1 cellular context compared by ENCODE assay signal in the genomic region with DNA sequence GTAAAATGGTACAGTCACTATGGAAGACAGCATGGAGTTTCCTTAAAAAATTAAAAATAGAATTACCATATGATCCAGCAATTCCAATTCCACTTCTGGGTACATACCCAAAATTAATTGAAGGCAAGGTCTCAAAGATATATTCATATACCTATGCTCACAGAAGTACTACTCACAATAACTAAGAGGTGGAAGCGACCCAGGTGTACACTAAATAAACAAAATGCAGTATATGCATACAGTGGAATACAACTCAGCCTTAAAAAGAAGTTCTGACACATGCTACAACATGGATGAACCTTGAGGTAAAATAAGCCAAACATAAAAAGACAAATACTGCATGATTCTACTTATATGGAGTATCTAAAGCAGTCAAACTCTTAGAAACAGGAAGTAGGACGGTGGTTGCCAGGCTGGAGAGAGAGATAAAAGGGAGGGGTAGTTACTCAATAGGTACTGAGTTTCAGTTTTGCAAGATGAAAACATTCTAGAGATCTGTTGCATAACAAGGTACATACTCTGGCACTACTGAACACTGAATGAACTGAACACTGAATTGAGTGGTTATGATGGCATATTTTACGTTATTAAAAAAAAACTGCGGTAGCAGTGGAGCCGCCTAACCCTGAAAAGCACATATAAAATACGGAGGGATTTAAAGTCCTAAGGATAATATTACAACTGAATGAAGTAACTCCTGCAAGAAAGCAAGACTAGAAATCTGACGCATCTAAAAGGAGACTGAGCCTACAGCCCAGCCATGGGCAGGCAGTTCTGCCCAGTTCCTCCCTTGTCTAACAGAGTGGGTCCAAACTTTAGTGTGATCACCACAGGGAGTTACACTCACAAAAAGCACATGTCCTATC.
TF ChIP-seq lines count a peak whose summit lies in the region.

No MANE protein-coding gene starts in this region.

TF ChIP-seq in HepG2, 621 proteins besides CTCF, POLR2A, EP300 and RAD21 (continued from another document and continues in another):
- TF ChIP-seq, protein P1, sequence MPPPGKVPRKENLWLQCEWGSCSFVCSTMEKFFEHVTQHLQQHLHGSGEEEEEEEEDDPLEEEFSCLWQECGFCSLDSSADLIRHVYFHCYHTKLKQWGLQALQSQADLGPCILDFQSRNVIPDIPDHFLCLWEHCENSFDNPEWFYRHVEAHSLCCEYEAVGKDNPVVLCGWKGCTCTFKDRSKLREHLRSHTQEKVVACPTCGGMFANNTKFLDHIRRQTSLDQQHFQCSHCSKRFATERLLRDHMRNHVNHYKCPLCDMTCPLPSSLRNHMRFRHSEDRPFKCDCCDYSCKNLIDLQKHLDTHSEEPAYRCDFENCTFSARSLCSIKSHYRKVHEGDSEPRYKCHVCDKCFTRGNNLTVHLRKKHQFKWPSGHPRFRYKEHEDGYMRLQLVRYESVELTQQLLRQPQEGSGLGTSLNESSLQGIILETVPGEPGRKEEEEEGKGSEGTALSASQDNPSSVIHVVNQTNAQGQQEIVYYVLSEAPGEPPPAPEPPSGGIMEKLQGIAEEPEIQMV (CRISPR knock-in tag; IDR thresholded peaks at IDR 0.05; ENCODE audit: low read depth), result no peak
- TF ChIP-seq PPARG (CRISPR knock-in tag; conservative IDR thresholded peaks at IDR 0.05), result peak; percentile 58; the same call in 1 of the 2 replicates
- TF ChIP-seq, protein P2, sequence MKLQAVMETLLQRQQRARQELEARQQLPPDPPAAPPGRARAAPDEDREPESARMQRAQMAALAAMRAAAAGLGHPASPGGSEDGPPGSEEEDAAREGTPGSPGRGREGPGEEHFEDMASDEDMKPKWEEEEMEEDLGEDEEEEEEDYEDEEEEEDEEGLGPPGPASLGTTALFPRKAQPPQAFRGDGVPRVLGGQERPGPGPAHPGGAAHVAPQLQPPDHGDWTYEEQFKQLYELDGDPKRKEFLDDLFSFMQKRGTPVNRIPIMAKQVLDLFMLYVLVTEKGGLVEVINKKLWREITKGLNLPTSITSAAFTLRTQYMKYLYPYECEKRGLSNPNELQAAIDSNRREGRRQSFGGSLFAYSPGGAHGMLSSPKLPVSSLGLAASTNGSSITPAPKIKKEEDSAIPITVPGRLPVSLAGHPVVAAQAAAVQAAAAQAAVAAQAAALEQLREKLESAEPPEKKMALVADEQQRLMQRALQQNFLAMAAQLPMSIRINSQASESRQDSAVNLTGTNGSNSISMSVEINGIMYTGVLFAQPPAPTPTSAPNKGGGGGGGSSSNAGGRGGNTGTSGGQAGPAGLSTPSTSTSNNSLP (IDR thresholded peaks at IDR 0.05; ENCODE audit: low read depth, low read length), result no peak
- no peak for TF ChIP-seq FOXA1 (IDR thresholded peaks at IDR 0.05)
- TF ChIP-seq FOXA1 (CRISPR knock-in tag; IDR thresholded peaks at IDR 0.05), result 0 out of 2 replicates have a peak, but pooled peaks have one; percentile 27
- no peak for TF ChIP-seq ZNF256 (CRISPR knock-in tag; conservative IDR thresholded peaks at IDR 0.05)
- no peak for TF ChIP-seq ZNF883 (CRISPR knock-in tag; IDR thresholded peaks at IDR 0.05; ENCODE audit: not compliant biosample characterization)
- TF ChIP-seq, protein P3, sequence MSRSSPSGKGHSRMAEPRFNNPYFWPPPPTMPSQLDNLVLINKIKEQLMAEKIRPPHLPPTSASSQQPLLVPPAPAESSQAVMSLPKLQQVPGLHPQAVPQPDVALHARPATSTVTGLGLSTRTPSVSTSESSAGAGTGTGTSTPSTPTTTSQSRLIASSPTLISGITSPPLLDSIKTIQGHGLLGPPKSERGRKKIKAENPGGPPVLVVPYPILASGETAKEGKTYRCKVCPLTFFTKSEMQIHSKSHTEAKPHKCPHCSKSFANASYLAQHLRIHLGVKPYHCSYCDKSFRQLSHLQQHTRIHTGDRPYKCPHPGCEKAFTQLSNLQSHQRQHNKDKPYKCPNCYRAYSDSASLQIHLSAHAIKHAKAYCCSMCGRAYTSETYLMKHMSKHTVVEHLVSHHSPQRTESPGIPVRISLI (CRISPR knock-in tag; IDR thresholded peaks at IDR 0.05; ENCODE audit: borderline replicate concordance), result no peak
- no peak for TF ChIP-seq ZBTB7A (CRISPR knock-in tag; IDR thresholded peaks at IDR 0.05)
- TF ChIP-seq, protein P4, sequence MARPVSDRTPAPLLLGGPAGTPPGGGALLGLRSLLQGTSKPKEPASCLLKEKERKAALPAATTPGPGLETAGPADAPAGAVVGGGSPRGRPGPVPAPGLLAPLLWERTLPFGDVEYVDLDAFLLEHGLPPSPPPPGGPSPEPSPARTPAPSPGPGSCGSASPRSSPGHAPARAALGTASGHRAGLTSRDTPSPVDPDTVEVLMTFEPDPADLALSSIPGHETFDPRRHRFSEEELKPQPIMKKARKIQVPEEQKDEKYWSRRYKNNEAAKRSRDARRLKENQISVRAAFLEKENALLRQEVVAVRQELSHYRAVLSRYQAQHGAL (CRISPR knock-in tag; IDR thresholded peaks at IDR 0.05; ENCODE audit: not compliant biosample characterization), result no peak
- no peak for TF ChIP-seq THYN1 (CRISPR knock-in tag; IDR thresholded peaks at IDR 0.05; ENCODE audit: borderline replicate concordance, low read depth)
- peak; percentile 33; the same call in 1 of the 2 replicates for TF ChIP-seq RFX3 (CRISPR knock-in tag; IDR thresholded peaks at IDR 0.05)
- no peak for TF ChIP-seq ZNF850 (CRISPR knock-in tag; conservative IDR thresholded peaks at IDR 0.05)
- no peak for TF ChIP-seq KLF12 (CRISPR knock-in tag; IDR thresholded peaks at IDR 0.05; ENCODE audit: borderline replicate concordance)
- no peak for TF ChIP-seq ZNF3 (CRISPR knock-in tag; IDR thresholded peaks at IDR 0.05)
- TF ChIP-seq, protein P5, sequence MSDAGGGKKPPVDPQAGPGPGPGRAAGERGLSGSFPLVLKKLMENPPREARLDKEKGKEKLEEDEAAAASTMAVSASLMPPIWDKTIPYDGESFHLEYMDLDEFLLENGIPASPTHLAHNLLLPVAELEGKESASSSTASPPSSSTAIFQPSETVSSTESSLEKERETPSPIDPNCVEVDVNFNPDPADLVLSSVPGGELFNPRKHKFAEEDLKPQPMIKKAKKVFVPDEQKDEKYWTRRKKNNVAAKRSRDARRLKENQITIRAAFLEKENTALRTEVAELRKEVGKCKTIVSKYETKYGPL (CRISPR knock-in tag; IDR thresholded peaks at IDR 0.05), result peak; percentile 99
- TF ChIP-seq RBFOX2 (IDR thresholded peaks at IDR 0.05; ENCODE audit: low read depth, low read length), result no peak
- TF ChIP-seq, protein P6, sequence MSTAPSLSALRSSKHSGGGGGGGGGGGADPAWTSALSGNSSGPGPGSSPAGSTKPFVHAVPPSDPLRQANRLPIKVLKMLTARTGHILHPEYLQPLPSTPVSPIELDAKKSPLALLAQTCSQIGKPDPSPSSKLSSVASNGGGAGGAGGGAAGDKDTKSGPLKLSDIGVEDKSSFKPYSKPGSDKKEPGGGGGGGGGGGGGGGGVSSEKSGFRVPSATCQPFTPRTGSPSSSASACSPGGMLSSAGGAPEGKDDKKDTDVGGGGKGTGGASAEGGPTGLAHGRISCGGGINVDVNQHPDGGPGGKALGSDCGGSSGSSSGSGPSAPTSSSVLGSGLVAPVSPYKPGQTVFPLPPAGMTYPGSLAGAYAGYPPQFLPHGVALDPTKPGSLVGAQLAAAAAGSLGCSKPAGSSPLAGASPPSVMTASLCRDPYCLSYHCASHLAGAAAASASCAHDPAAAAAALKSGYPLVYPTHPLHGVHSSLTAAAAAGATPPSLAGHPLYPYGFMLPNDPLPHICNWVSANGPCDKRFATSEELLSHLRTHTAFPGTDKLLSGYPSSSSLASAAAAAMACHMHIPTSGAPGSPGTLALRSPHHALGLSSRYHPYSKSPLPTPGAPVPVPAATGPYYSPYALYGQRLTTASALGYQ (CRISPR knock-in tag; IDR thresholded peaks at IDR 0.05), result no peak
- no peak for TF ChIP-seq ZNF747 (CRISPR knock-in tag; IDR thresholded peaks at IDR 0.05; ENCODE audit: borderline replicate concordance)
- TF ChIP-seq, protein P7, sequence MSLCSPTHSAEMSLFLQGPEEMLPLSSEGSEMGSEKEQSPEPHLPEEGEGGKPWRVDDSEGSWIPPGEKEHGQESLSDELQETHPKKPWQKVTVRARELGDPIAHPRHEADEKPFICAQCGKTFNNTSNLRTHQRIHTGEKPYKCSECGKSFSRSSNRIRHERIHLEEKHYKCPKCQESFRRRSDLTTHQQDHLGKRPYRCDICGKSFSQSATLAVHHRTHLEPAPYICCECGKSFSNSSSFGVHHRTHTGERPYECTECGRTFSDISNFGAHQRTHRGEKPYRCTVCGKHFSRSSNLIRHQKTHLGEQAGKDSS (CRISPR knock-in tag; IDR thresholded peaks at IDR 0.05; ENCODE audit: borderline replicate concordance, low read depth), result no peak
- TF ChIP-seq RFXANK (CRISPR knock-in tag; IDR thresholded peaks at IDR 0.05), result peak; percentile 82; the same call in 1 of the 2 replicates
- TF ChIP-seq CENPT (CRISPR knock-in tag; IDR thresholded peaks at IDR 0.05; ENCODE audit: low read depth), result no peak
- TF ChIP-seq ZNF343 (CRISPR knock-in tag; IDR thresholded peaks at IDR 0.05), result no peak
- TF ChIP-seq ZNF354B (CRISPR knock-in tag; IDR thresholded peaks at IDR 0.05), result no peak
- no peak for TF ChIP-seq ZNF558 (CRISPR knock-in tag; IDR thresholded peaks at IDR 0.05; ENCODE audit: borderline replicate concordance)
- TF ChIP-seq ZNF678 (CRISPR knock-in tag; IDR thresholded peaks at IDR 0.05), result no peak
- TF ChIP-seq, protein P8, sequence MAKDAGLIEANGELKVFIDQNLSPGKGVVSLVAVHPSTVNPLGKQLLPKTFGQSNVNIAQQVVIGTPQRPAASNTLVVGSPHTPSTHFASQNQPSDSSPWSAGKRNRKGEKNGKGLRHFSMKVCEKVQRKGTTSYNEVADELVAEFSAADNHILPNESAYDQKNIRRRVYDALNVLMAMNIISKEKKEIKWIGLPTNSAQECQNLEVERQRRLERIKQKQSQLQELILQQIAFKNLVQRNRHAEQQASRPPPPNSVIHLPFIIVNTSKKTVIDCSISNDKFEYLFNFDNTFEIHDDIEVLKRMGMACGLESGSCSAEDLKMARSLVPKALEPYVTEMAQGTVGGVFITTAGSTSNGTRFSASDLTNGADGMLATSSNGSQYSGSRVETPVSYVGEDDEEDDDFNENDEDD (CRISPR knock-in tag; IDR thresholded peaks at IDR 0.05; ENCODE audit: borderline replicate concordance), result no peak
- no peak for TF ChIP-seq TAF1 (CRISPR knock-in tag; IDR thresholded peaks at IDR 0.05)
- TF ChIP-seq, protein P9, sequence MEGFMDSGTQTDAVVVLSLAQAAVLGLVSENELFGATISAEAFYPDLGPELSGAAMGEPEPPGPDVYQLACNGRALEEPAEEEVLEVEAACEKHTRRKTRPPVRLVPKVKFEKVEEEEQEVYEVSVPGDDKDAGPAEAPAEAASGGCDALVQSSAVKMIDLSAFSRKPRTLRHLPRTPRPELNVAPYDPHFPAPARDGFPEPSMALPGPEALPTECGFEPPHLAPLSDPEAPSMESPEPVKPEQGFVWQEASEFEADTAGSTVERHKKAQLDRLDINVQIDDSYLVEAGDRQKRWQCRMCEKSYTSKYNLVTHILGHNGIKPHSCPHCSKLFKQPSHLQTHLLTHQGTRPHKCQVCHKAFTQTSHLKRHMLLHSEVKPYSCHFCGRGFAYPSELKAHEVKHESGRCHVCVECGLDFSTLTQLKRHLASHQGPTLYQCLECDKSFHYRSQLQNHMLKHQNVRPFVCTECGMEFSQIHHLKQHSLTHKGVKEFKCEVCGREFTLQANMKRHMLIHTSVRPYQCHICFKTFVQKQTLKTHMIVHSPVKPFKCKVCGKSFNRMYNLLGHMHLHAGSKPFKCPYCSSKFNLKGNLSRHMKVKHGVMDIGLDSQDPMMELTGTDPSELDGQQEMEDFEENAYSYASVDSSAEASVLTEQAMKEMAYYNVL (CRISPR knock-in tag; IDR thresholded peaks at IDR 0.05; ENCODE audit: borderline replicate concordance), result no peak
- no peak for TF ChIP-seq NFATC3 (CRISPR knock-in tag; IDR thresholded peaks at IDR 0.05)
- TF ChIP-seq KDM5A (IDR thresholded peaks at IDR 0.05; ENCODE audit: borderline replicate concordance, low read length), result no peak
- TF ChIP-seq ZNF547 (CRISPR knock-in tag; IDR thresholded peaks at IDR 0.05), result no peak
- TF ChIP-seq ZNF543 (CRISPR knock-in tag; IDR thresholded peaks at IDR 0.05), result no peak
- TF ChIP-seq STAT5B (CRISPR knock-in tag; IDR thresholded peaks at IDR 0.05), result no peak
- no peak for TF ChIP-seq KDM4B (CRISPR knock-in tag; IDR thresholded peaks at IDR 0.05)
- no peak for TF ChIP-seq GTF2F1 (IDR thresholded peaks at IDR 0.05; ENCODE audit: low read length)
- TF ChIP-seq PHF20 (CRISPR knock-in tag; IDR thresholded peaks at IDR 0.05), result no peak
- TF ChIP-seq ZNF24 (IDR thresholded peaks at IDR 0.05), result no peak
- TF ChIP-seq ZNF263 (CRISPR knock-in tag; IDR thresholded peaks at IDR 0.05), result no peak
- TF ChIP-seq TARDBP (CRISPR knock-in tag; IDR thresholded peaks at IDR 0.05), result peak; percentile 58; the same call in 1 of the 2 replicates
- TF ChIP-seq FOXC1 (CRISPR knock-in tag; IDR thresholded peaks at IDR 0.05; ENCODE audit: borderline replicate concordance), result no peak
- TF ChIP-seq ETV6 (CRISPR knock-in tag; conservative IDR thresholded peaks at IDR 0.05), result no peak
- no peak for TF ChIP-seq ZNF749 (CRISPR knock-in tag; IDR thresholded peaks at IDR 0.05; ENCODE audit: borderline replicate concordance)
- TF ChIP-seq THAP11 (CRISPR knock-in tag; IDR thresholded peaks at IDR 0.05), result peak; percentile 48
- peak; percentile 86 for TF ChIP-seq SMAD3 (CRISPR knock-in tag; IDR thresholded peaks at IDR 0.05)
- peak; percentile 24; the same call in 1 of the 2 replicates for TF ChIP-seq GATAD1 (CRISPR knock-in tag; IDR thresholded peaks at IDR 0.05)
- TF ChIP-seq MXD4 (CRISPR knock-in tag; IDR thresholded peaks at IDR 0.05), result no peak
- peak; percentile 70 for TF ChIP-seq LCORL (IDR thresholded peaks at IDR 0.05)
- peak; percentile 43; the same call in 1 of the 2 replicates for TF ChIP-seq LCORL (CRISPR knock-in tag; IDR thresholded peaks at IDR 0.05)
- TF ChIP-seq ZNF160 (CRISPR knock-in tag; IDR thresholded peaks at IDR 0.05), result no peak
- TF ChIP-seq, protein P10, sequence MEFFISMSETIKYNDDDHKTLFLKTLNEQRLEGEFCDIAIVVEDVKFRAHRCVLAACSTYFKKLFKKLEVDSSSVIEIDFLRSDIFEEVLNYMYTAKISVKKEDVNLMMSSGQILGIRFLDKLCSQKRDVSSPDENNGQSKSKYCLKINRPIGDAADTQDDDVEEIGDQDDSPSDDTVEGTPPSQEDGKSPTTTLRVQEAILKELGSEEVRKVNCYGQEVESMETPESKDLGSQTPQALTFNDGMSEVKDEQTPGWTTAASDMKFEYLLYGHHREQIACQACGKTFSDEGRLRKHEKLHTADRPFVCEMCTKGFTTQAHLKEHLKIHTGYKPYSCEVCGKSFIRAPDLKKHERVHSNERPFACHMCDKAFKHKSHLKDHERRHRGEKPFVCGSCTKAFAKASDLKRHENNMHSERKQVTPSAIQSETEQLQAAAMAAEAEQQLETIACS (CRISPR knock-in tag; IDR thresholded peaks at IDR 0.05), result no peak
- TF ChIP-seq ZFP1 (CRISPR knock-in tag; IDR thresholded peaks at IDR 0.05), result peak; percentile 49; the same call in 1 of the 2 replicates
- no peak for TF ChIP-seq CREB1 (IDR thresholded peaks at IDR 0.05)
- peak; percentile 36; the same call in 1 of the 2 replicates for TF ChIP-seq CREB1 (CRISPR knock-in tag; IDR thresholded peaks at IDR 0.05)
- TF ChIP-seq RCOR2 (CRISPR knock-in tag; IDR thresholded peaks at IDR 0.05), result no peak
- TF ChIP-seq EHMT2 (IDR thresholded peaks at IDR 0.05; ENCODE audit: borderline replicate concordance, low read depth, low read length), result no peak
